Comparison of ENCODE assay signal across 8 cellular contexts in the genomic region with DNA sequence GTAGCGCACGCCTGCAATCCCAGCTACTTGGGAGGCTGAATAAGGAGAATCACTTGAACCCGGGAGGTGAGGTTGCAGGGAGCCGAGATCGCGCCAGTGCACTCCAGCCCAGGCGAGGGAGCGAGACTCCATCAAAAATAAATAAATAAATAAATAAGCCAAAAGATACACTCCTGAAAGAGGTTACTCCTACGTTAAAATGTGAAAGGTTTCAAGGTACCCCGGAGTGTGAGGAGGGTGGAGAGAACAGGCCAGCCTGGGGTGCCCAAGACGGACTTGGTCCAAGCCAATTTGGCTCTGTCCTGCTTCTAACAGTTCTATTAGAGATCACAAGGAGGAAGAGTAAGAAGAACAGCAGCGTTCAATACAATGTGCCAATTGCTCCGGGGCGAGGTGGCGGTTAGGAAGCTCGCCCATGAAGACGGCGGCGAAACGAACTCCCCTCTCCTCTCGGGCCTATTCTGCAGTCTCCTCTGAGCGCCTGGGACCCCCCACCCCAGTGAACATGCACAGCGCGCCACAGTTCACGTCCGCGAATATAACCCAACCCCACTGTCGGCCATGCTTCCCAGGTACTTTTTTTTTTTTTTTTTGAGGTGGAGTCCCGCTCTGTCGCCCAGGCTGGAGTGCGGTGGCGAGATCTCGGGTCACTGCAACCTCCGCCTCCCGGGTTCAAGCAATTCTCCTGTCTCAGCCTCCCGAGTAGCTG. TPM values are rescaled to one million over a fixed set of nuclear protein-coding genes. Genes with fewer than 3 reads are reported as not detected.
DNase-seq lines count a peak whose midpoint lies in the region; ATAC-seq and TF ChIP-seq lines count a peak whose summit lies in the region.

No MANE protein-coding gene starts in this region.

- peaks cover 0 to 23% (median 0%) of the 10 kb centered on the region in 3 donors for H3K36me3 ChIP-seq in Peyer's patch
- no peaks in the 10 kb centered on the region for H3K36me3 ChIP-seq in body of pancreas (replicated peaks in 1 of 2; ENCODE audit: insufficient read depth in 1 of 2, low read depth in 2 of 2)

- H3K4me3 ChIP-seq in Peyer's patch (peak overlapping the region; percentile 59 to 90 (median 69)), body of pancreas (peak overlapping the region; percentile 61 to 85)

- 19 to 20% methylated on average over 33 to 36 of the region's 36 CpGs for WGBS in body of pancreas, 2 donors

- TF ChIP-seq POLR2A in Peyer's patch (IDR thresholded peaks at IDR 0.05) (no peak), body of pancreas (IDR thresholded peaks at IDR 0.05) (no peak)

- peaks cover 0 to 11% (median 0%) of the 10 kb centered on the region in 4 donors for H3K4me1 ChIP-seq in Peyer's patch
- peaks cover 33% of the 10 kb centered on the region for H3K4me1 ChIP-seq in body of pancreas

- DNase-seq in Peyer's patch = peak; percentile 29 to 55 (median 54)
- peak; percentile 17 to 33 (median 24) for DNase-seq in body of pancreas
- peak; percentile 23 for DNase-seq in kidney glomerular epithelial cell (lab: John Stamatoyannopoulos, UW)
- peak; percentile 6 to 11 for DNase-seq in stimulated activated CD4-positive, alpha-beta T cell treated with anti-CD3 and anti-CD28 coated beads, Interleukin-2, amount 100 ng/mL, for 48 hours
- no peak for DNase-seq in NCI-H524 treated with DMSO at 0.1 percent for 48 hours (lab: John Stamatoyannopoulos, UW)
- no peak for DNase-seq in NCI-H510A treated with DMSO at 0.1 percent for 48 hours (lab: John Stamatoyannopoulos, UW)

- intact Hi-C loops in body of pancreas (cut with DNase I) = no loop called here

- TF ChIP-seq CTCF in 22Rv1 (IDR thresholded peaks at IDR 0.05) (no peak), Peyer's patch (IDR thresholded peaks at IDR 0.05) (no peak), body of pancreas (IDR thresholded peaks at IDR 0.05) (no peak)

- H3K27me3 ChIP-seq in Peyer's patch (no peaks in the 10 kb centered on the region), body of pancreas (no peaks in the 10 kb centered on the region)

- H3K27ac ChIP-seq in 22Rv1 = peak overlapping the region; percentile 98
- H3K27ac ChIP-seq in Peyer's patch = peak overlapping the region; percentile 88 to 99 (median 92)
- peak overlapping the region; percentile 89 to 96 (median 92) for H3K27ac ChIP-seq in body of pancreas

- peak; percentile 26 for ATAC-seq in GM19023 (IDR thresholded peaks at IDR 0.05; ENCODE audit: unreplicated experiment)
- no peak for ATAC-seq in body of pancreas

- no peaks in the 10 kb centered on the region for H3K9me3 ChIP-seq in Peyer's patch
- H3K9me3 ChIP-seq in body of pancreas = no peaks in the 10 kb centered on the region

RNA-seq across cellular contexts. Expression of a gene that starts 0.9 kb away (rescaled TPM):
- 10 to 100 TPM in 2 of 4 donors, 1 to 10 TPM in 2; 8.3 to 25.9 (median 13.4) TPM for total RNA-seq in Peyer's patch
- total RNA-seq in body of pancreas = 10 to 100 TPM; 13.7 to 22.7 TPM

RNA-seq across cellular contexts. Expression of a gene that starts 36.8 kb away (rescaled TPM):
- 100 to 1,000 TPM; 111 to 257 (median 207) TPM for total RNA-seq in Peyer's patch
- total RNA-seq in body of pancreas = 100 to 1,000 TPM in 1 of 2 donors, 10 to 100 TPM in 1; 56.6 to 122 TPM

Comparison
In these comparisons a context has a peak if more than half of its experiments do, and no peak if none do; other contexts are left out.
1. DNase-seq: peak in Peyer's patch (3 of 3), body of pancreas (4 of 4), kidney glomerular epithelial cell (single experiment) and stimulated activated CD4-positive, alpha-beta T cell treated with anti-CD3 and anti-CD28 coated beads, Interleukin-2, amount 100 ng/mL, for 48 hours (2 of 2); none in NCI-H524 treated with DMSO at 0.1 percent for 48 hours (single experiment) and NCI-H510A treated with DMSO at 0.1 percent for 48 hours (single experiment).
2. Peak in every context shown above with its lines, with median percentiles within 50 percentile points of each other: H3K27ac ChIP-seq.